8 cellular contexts compared by ENCODE assay signal in genomic region chr10:22228943-22229755, GRCh38. TPM values are rescaled to one million over a fixed set of nuclear protein-coding genes. Genes with fewer than 3 reads are reported as not detected.
A peak's percentile ranks its signal among the peaks of the same experiment; 100 is the strongest.
DNase-seq lines count a peak whose midpoint lies in the region; ATAC-seq and TF ChIP-seq lines count a peak whose summit lies in the region.

No MANE protein-coding gene starts in this region.

- no peaks in the 10 kb centered on the region for H3F3A ChIP-seq in OCI-LY1 (ENCODE audit: insufficient read depth, low read length)

- H3K9me3 ChIP-seq in HUES48 (ENCODE audit: control insufficient read depth, insufficient read depth, low read length) (no peaks in the 10 kb centered on the region), OCI-LY1 (ENCODE audit: low read length) (no peaks in the 10 kb centered on the region)

- TF ChIP-seq CTCF in OCI-LY1 (IDR thresholded peaks at IDR 0.05; ENCODE audit: low read length) (no peak), epithelial cell of proximal tubule (conservative IDR thresholded peaks at IDR 0.05; ENCODE audit: low read depth, low read length) (no peak)

- H3K4me1 ChIP-seq in HUES48 (ENCODE audit: control insufficient read depth, insufficient read depth, low read length) (peaks cover 3% of the 10 kb centered on the region; the same call in 1 of the 2 replicates), OCI-LY1 (ENCODE audit: insufficient read depth, low read length, severe bottlenecking) (peaks cover 21% of the 10 kb centered on the region)

- H3K27ac ChIP-seq in HUES48 (ENCODE audit: low read depth, low read length), result peak overlapping the region; percentile 84
- no peak overlapping the region for H3K27ac ChIP-seq in OCI-LY1 (ENCODE audit: low read depth, low read length, poor library complexity, severe bottlenecking)

- peak overlapping the region; percentile 92 for H3K4me3 ChIP-seq in HUES48 (ENCODE audit: low read depth, low read length)
- H3K4me3 ChIP-seq in OCI-LY1 (ENCODE audit: low read depth, low read length, poor library complexity, severe bottlenecking), result peak overlapping the region; percentile 67
- peak overlapping the region; percentile 73 for H3K4me3 ChIP-seq in epithelial cell of proximal tubule (ENCODE audit: low read depth, low read length)

- ATAC-seq in GM21390 (IDR thresholded peaks at IDR 0.05; ENCODE audit: unreplicated experiment), result peak; percentile 76

- H3K9me2 ChIP-seq in OCI-LY1 (ENCODE audit: low read depth, low read length), result no peaks in the 10 kb centered on the region

- H3K4me2 ChIP-seq in OCI-LY1 (ENCODE audit: low read length), result peak overlapping the region; percentile 77

- DNase-seq in COR-L47 (lab: John Stamatoyannopoulos, UW), result peak; percentile 77
- peak; percentile 83 for DNase-seq in activated T-cell treated with anti-CD3 and anti-CD28 coated beads for 4 hours
- no peak for DNase-seq in epithelial cell of proximal tubule (ENCODE audit: low read depth)
- peak; percentile 90 for DNase-seq in mucosa of gallbladder (ENCODE audit: low spot score)
- DNase-seq in stimulated activated CD8-positive, alpha-beta memory T cell treated with anti-CD3 and anti-CD28 coated beads, Interleukin-4, amount 100 ng/mL, for 1 hour (ENCODE audit: low read depth in 2 of 2, low spot score in 1 of 2), result peak; percentile 45 to 68

- H3K36me3 ChIP-seq in HUES48 (ENCODE audit: control insufficient read depth, insufficient read depth, low read length) (no peaks in the 10 kb centered on the region), OCI-LY1 (ENCODE audit: insufficient read depth, low read length) (no peaks in the 10 kb centered on the region)

- H3K79me2 ChIP-seq in OCI-LY1 (ENCODE audit: insufficient read depth, low read length), result no peaks in the 10 kb centered on the region

- H3K27me3 ChIP-seq in HUES48 (ENCODE audit: control insufficient read depth, insufficient read depth, low read length) (no peaks in the 10 kb centered on the region; the same call in 1 of the 2 replicates), OCI-LY1 (ENCODE audit: insufficient read depth, low read length) (no peaks in the 10 kb centered on the region)

- H3K9ac ChIP-seq in HUES48 (ENCODE audit: low read depth, low read length) (peak overlapping the region; percentile 74), OCI-LY1 (ENCODE audit: low read length) (peak overlapping the region; percentile 58)

- no peaks in the 10 kb centered on the region for H4K20me1 ChIP-seq in OCI-LY1 (ENCODE audit: insufficient read depth, low read length)

- peak overlapping the region; percentile 92 for H2AFZ ChIP-seq in OCI-LY1 (ENCODE audit: low read length)

RNA-seq across cellular contexts. Expression of gene EBLN1, which starts 11.3 kb away (rescaled TPM):
- total RNA-seq in epithelial cell of proximal tubule (not detected in 2 replicates), mucosa of gallbladder (not detected)
